ENCODE assay signal across 23 cellular contexts in genomic region chr11:17073370-17074027, GRCh38. TPM values are rescaled to one million over a fixed set of nuclear protein-coding genes. Genes with fewer than 3 reads are reported as not detected.
DNase-seq lines count a peak whose midpoint lies in the region; ATAC-seq and TF ChIP-seq lines count a peak whose summit lies in the region.
"Had no signal": no experiment of that assay in that cellular context is flagged by ENCODE, and none has a peak within 500 bp of the region (broad histone marks: within the 10 kb centered on the region; RNA-seq: fewer than 3 reads in every experiment).

No MANE protein-coding gene starts in this region.

- H3K27me3 Mint-ChIP-seq in activated naive CD4-positive, alpha-beta T cell treated with anti-CD3 and anti-CD28 coated beads, Interleukin-2, amount 50 U/mL, for 24 hours, result no peaks in the 10 kb centered on the region
- H3K27me3 Mint-ChIP-seq in effector memory CD8-positive, alpha-beta T cell, result no peaks in the 10 kb centered on the region

- no peak overlapping the region for H4K5ac ChIP-seq in IMR-90 (ENCODE audit: low read depth, low read length)

- H2AK5ac ChIP-seq in IMR-90 (ENCODE audit: low read depth, low read length), result no peak overlapping the region

- no peaks in the 10 kb centered on the region for H3K9me3 ChIP-seq in IMR-90 (ENCODE audit: control insufficient read depth, insufficient read depth, low read length)
- no peaks in the 10 kb centered on the region for H3K9me3 ChIP-seq in psoas muscle
- H3K9me3 ChIP-seq in breast epithelium, result no peaks in the 10 kb centered on the region
- H3K9me3 ChIP-seq: Caco-2, gastrocnemius medialis, left ventricle myocardium inferior, thoracic aorta had no signal

- peaks cover 41% of the 10 kb centered on the region for H3K4me1 Mint-ChIP-seq in activated naive CD4-positive, alpha-beta T cell treated with anti-CD3 and anti-CD28 coated beads, Interleukin-2, amount 50 U/mL, for 24 hours
- peaks cover 30 to 31% of the 10 kb centered on the region in 2 donors for H3K4me1 Mint-ChIP-seq in effector memory CD8-positive, alpha-beta T cell (ENCODE audit: low read depth in 2 of 2)

- H3K4me3 ChIP-seq in IMR-90 (ENCODE audit: insufficient read depth, low read depth, low read length), result no peak overlapping the region
- no peak overlapping the region for H3K4me3 ChIP-seq in psoas muscle
- no peak overlapping the region for H3K4me3 ChIP-seq in breast epithelium
- H3K4me3 ChIP-seq: gastrocnemius medialis, left ventricle myocardium inferior, thoracic aorta had no signal

- H3K36me3 ChIP-seq in IMR-90 (ENCODE audit: control insufficient read depth, insufficient read depth, low read length), result peaks cover 11% of the 10 kb centered on the region
- peaks cover 3 to 37% of the 10 kb centered on the region in 2 donors for H3K36me3 ChIP-seq in psoas muscle (ENCODE audit: insufficient read depth in 1 of 2, low read depth in 1 of 2)
- H3K36me3 ChIP-seq in breast epithelium, result no peaks in the 10 kb centered on the region

- TF ChIP-seq CTCF in IMR-90 (conservative IDR thresholded peaks at IDR 0.05; ENCODE audit: low read depth, low read length) (no peak), psoas muscle (IDR thresholded peaks at IDR 0.05) (no peak), breast epithelium (IDR thresholded peaks at IDR 0.05) (no peak)

- in situ Hi-C loops in IMR-90 (cut with MboI; ENCODE audit: low sequenced_read_pairs), result no loop called here

- H3K9me3 Mint-ChIP-seq in activated naive CD4-positive, alpha-beta T cell treated with anti-CD3 and anti-CD28 coated beads, Interleukin-2, amount 50 U/mL, for 24 hours, result no peaks in the 10 kb centered on the region
- H3K9me3 Mint-ChIP-seq in activated naive CD4-positive, alpha-beta T cell treated with anti-CD3 and anti-CD28 coated beads, Interleukin-2, amount 50 U/mL, for 72 hours, result no peaks in the 10 kb centered on the region
- no peaks in the 10 kb centered on the region for H3K9me3 Mint-ChIP-seq in effector memory CD8-positive, alpha-beta T cell

- no peak overlapping the region for H2BK15ac ChIP-seq in IMR-90 (ENCODE audit: low read depth, low read length)

- no TSS peak for BruUV-seq in IMR-90 (replicated peaks; lab: Mats Ljungman, UMichigan)

- ATAC-seq in activated naive CD4-positive, alpha-beta T cell treated with anti-CD3 and anti-CD28 coated beads, Interleukin-2, amount 50 U/mL, for 72 hours, result no peak
- no peak for ATAC-seq in IMR-90 (ENCODE audit: low read depth)
- no peak for ATAC-seq in effector memory CD8-positive, alpha-beta T cell (replicated peaks)
- no peak for ATAC-seq in psoas muscle
- ATAC-seq: gastrocnemius medialis, PC-3 had no signal

- no peak overlapping the region for H2AFZ ChIP-seq in IMR-90 (replicated peaks; ENCODE audit: low read length, poor library complexity)

- H3K9ac ChIP-seq in IMR-90 (ENCODE audit: low read depth, low read length), result no peak overlapping the region

- H2BK20ac ChIP-seq in IMR-90 (ENCODE audit: low read depth, low read length), result no peak overlapping the region

- no peak overlapping the region for H3K4ac ChIP-seq in IMR-90 (ENCODE audit: low read depth, low read length)

- no peak overlapping the region for H2BK120ac ChIP-seq in IMR-90 (ENCODE audit: low read depth, low read length)

- intact Hi-C loops in IMR-90 (cut with micrococcal nuclease) (no loop called here), psoas muscle (cut with DNase I) (loop anchor here in 1 of 2 donors (10.0 kb wide), 1 partner anchor 651 kb away; no protein-coding TSS in a partner anchor), breast epithelium (cut with DNase I; ENCODE audit: low total_unique reads) (no loop called here)

- peaks cover 31% of the 10 kb centered on the region for H3K36me3 Mint-ChIP-seq in activated naive CD4-positive, alpha-beta T cell treated with anti-CD3 and anti-CD28 coated beads, Interleukin-2, amount 50 U/mL, for 24 hours
- peaks cover 40 to 51% of the 10 kb centered on the region in 2 donors for H3K36me3 Mint-ChIP-seq in activated naive CD4-positive, alpha-beta T cell treated with anti-CD3 and anti-CD28 coated beads, Interleukin-2, amount 50 U/mL, for 72 hours
- peaks cover 65% of the 10 kb centered on the region for H3K36me3 Mint-ChIP-seq in effector memory CD8-positive, alpha-beta T cell (ENCODE audit: insufficient read depth)

- no peak for DNase-seq in activated naive CD4-positive, alpha-beta T cell treated with anti-CD3 and anti-CD28 coated beads, Interleukin-2, amount 50 U/mL, for 72 hours (ENCODE audit: low spot score in 2 of 2)
- DNase-seq in IMR-90 (no peak), psoas muscle (no peak), breast epithelium (ENCODE audit: low spot score in 2 of 2) (no peak), DMS153 treated with DMSO at 0.1 percent for 48 hours (lab: John Stamatoyannopoulos, UW; ENCODE audit: unreplicated experiment) (no peak), GOT3 (lab: John Stamatoyannopoulos, UW) (no peak)
- no peak for DNase-seq in effector memory CD8-positive, alpha-beta T cell
- DNase-seq: activated CD4-positive, alpha-beta T cell treated with anti-CD3 and anti-CD28 coated beads, Interleukin-2, amount 50 U/mL, for 4 hours; activated effector memory CD4-positive, alpha-beta T cell treated with Interleukin-2 at 50 U/mL for 16 hours; Caco-2; cortex of kidney; gastrocnemius medialis; GDM1; left ventricle myocardium inferior; NCI-H1417 treated with DMSO at 0.1 percent for 48 hours; NCI-H2171 treated with DMSO at 0.1 percent for 48 hours; NCI-H748 treated with DMSO at 0.1 percent for 48 hours; PC-3; posterior cingulate gyrus; small intestine; stimulated activated CD4-positive, alpha-beta T cell treated with anti-CD3 and anti-CD28 coated beads, Interleukin-4, amount 100 ng/mL, for 24 hours had no signal

- TF ChIP-seq POLR2A in IMR-90 (IDR thresholded peaks at IDR 0.05; ENCODE audit: low read depth, low read length) (peak; percentile 57), breast epithelium (IDR thresholded peaks at IDR 0.05) (no peak)

- H3K27ac ChIP-seq in IMR-90 (ENCODE audit: insufficient read depth, low read length), result no peak overlapping the region
- H3K27ac ChIP-seq in psoas muscle, result peak overlapping the region; percentile 11
- H3K27ac ChIP-seq in breast epithelium, result no peak overlapping the region
- H3K27ac ChIP-seq: left ventricle myocardium inferior, thoracic aorta had no signal

- POLR2A ChIA-PET in IMR-90 (lab: Charles Lee; ENCODE audit: unreplicated experiment), result no interaction called here

- peaks cover 4% of the 10 kb centered on the region; the same call in 1 of the 2 replicates for H3K4me1 ChIP-seq in IMR-90 (ENCODE audit: control insufficient read depth, insufficient read depth, low read length)
- H3K4me1 ChIP-seq in psoas muscle, result peaks cover 19% of the 10 kb centered on the region
- peaks cover 5 to 9% of the 10 kb centered on the region in 2 donors for H3K4me1 ChIP-seq in breast epithelium

- H3K4me2 ChIP-seq in IMR-90 (ENCODE audit: low read depth, low read length), result no peak overlapping the region

- H3K56ac ChIP-seq in IMR-90 (ENCODE audit: extremely low read depth, insufficient read depth, low read length), result no peak overlapping the region

- H2BK5ac ChIP-seq in IMR-90 (ENCODE audit: low read depth, low read length, poor library complexity, severe bottlenecking), result no peak overlapping the region

- WGBS in IMR-90 (ENCODE audit: extremely low coverage in 2 of 2, insufficient read length in 1 of 2), 2 experiments, result 71% methylated on average over 3 of the region's 4 CpGs; no CpG with 5 or more reads in 1 of the 2 experiments
- whole genome bisulfite sequencing in psoas muscle, 3 donors, result 36 to 55% (median 51%) methylated on average over 4 of the region's 4 CpGs

- H2AK9ac ChIP-seq in IMR-90 (replicated peaks; ENCODE audit: low read depth, low read length, poor library complexity), result no peak overlapping the region

- no peaks in the 10 kb centered on the region for H3K27me3 ChIP-seq in IMR-90 (ENCODE audit: control insufficient read depth, insufficient read depth, low read length)
- H3K27me3 ChIP-seq in psoas muscle (ENCODE audit: insufficient read depth in 3 of 3, low read length in 2 of 3), result no peaks in the 10 kb centered on the region
- no peaks in the 10 kb centered on the region for H3K27me3 ChIP-seq in breast epithelium
- H3K27me3 ChIP-seq: gastrocnemius medialis had no signal

- dilution Hi-C loops in IMR-90 (cut with HindIII; ENCODE audit: low sequenced_read_pairs, unreplicated experiment), result no loop called here

- H3K14ac ChIP-seq in IMR-90 (replicated peaks; ENCODE audit: low read depth, low read length), result no peak overlapping the region

- H4K91ac ChIP-seq in IMR-90 (ENCODE audit: insufficient read depth, low read depth, low read length), result no peak overlapping the region

- H3K9me1 ChIP-seq in IMR-90 (ENCODE audit: insufficient read depth, low read length), result 0 out of 2 replicates have a peak, but pooled peaks cover 3% of the 10 kb centered on the region

- no peak overlapping the region for H3K18ac ChIP-seq in IMR-90 (ENCODE audit: low read depth, low read length)

- H4K20me1 ChIP-seq in IMR-90 (ENCODE audit: insufficient read depth, low read length), result peaks cover 9% of the 10 kb centered on the region; the same call in 1 of the 2 replicates

- H3K4me3 Mint-ChIP-seq in activated naive CD4-positive, alpha-beta T cell treated with anti-CD3 and anti-CD28 coated beads, Interleukin-2, amount 50 U/mL, for 24 hours, result peak overlapping the region; percentile 17
- no peak overlapping the region for H3K4me3 Mint-ChIP-seq in effector memory CD8-positive, alpha-beta T cell

- H4K8ac ChIP-seq in IMR-90 (ENCODE audit: low read depth in 2 of 2, low read length in 2 of 2), result no peak overlapping the region

- no peak for TF ChIP-seq RAD21 in IMR-90 (IDR thresholded peaks at IDR 0.05; ENCODE audit: low read length)

- H3K79me1 ChIP-seq in IMR-90 (ENCODE audit: low read depth in 1 of 2, low read length in 2 of 2), result peaks cover 12 to 29% of the 10 kb centered on the region in 2 experiments

- H3K23ac ChIP-seq in IMR-90 (ENCODE audit: low read depth, low read length), result no peak overlapping the region

- CTCF ChIA-PET in IMR-90 (lab: Yijun Ruan, JAX), result no interaction called here

- H3K27ac Mint-ChIP-seq in activated naive CD4-positive, alpha-beta T cell treated with anti-CD3 and anti-CD28 coated beads, Interleukin-2, amount 50 U/mL, for 24 hours, result peak overlapping the region; percentile 89
- H3K27ac Mint-ChIP-seq in activated naive CD4-positive, alpha-beta T cell treated with anti-CD3 and anti-CD28 coated beads, Interleukin-2, amount 50 U/mL, for 72 hours, result peak overlapping the region in 1 of 2 donors; percentile 98
- peak overlapping the region; percentile 65 to 97 for H3K27ac Mint-ChIP-seq in effector memory CD8-positive, alpha-beta T cell

RNA-seq across cellular contexts. Expression of gene RPS13, which starts 4.0 kb away (rescaled TPM):
- 1,000 to 10,000 TPM; 1,379 to 1,620 TPM for total RNA-seq in activated naive CD4-positive, alpha-beta T cell treated with anti-CD3 and anti-CD28 coated beads, Interleukin-2, amount 50 U/mL, for 72 hours
- total RNA-seq in IMR-90 (2012; rRNA removed) (548 and 1,189 TPM in 2 replicates), psoas muscle (1,000 to 10,000 TPM in 2 of 4 donors, 100 to 1,000 TPM in 2; 717 to 1,079 (median 1,007) TPM), breast epithelium (1,000 to 10,000 TPM; 1,829 to 3,143 (median 2,184) TPM)
- polyA plus RNA-seq in IMR-90 (2012; rRNA removed) (606 and 701 TPM in 2 replicates), psoas muscle (1,000 to 10,000 TPM; 1,994 to 2,310 (median 2,088) TPM)
- 446 and 520 TPM in 2 replicates for polyA plus RNA-seq in IMR-90 (2012; cell fraction: cytosol; rRNA removed)
- polyA plus RNA-seq in IMR-90 (2012; cell fraction: nucleus; rRNA removed; ENCODE audit: low replicate concordance), result 164 and 433 TPM in 2 replicates

RNA-seq across cellular contexts. Expression of gene PLEKHA7, which starts 59.3 kb away (rescaled TPM):
- 1 to 10 TPM; 3.6 to 5.7 TPM for total RNA-seq in activated naive CD4-positive, alpha-beta T cell treated with anti-CD3 and anti-CD28 coated beads, Interleukin-2, amount 50 U/mL, for 72 hours
- total RNA-seq in IMR-90 (2012; rRNA removed) (not detected in 2 replicates), psoas muscle (1 to 10 TPM; 1.2 to 2.6 (median 1.5) TPM), breast epithelium (10 to 100 TPM in 2 of 3 donors, 1 to 10 TPM in 1; 9.8 to 54.6 (median 36.7) TPM)
- polyA plus RNA-seq in IMR-90 (2012; rRNA removed) (0.10 and 0.12 TPM in 2 replicates), psoas muscle (1 to 10 TPM in 2 of 3 donors, under 1 TPM in 1; 0.74 to 1.2 (median 1.1) TPM)
- 0.03 TPM in 2 replicates for polyA plus RNA-seq in IMR-90 (2012; cell fraction: cytosol; rRNA removed)
- 0.17 and 0.57 TPM in 2 replicates for polyA plus RNA-seq in IMR-90 (2012; cell fraction: nucleus; rRNA removed; ENCODE audit: low replicate concordance)
